1 cellular context compared by ENCODE assay signal in the genomic region with DNA sequence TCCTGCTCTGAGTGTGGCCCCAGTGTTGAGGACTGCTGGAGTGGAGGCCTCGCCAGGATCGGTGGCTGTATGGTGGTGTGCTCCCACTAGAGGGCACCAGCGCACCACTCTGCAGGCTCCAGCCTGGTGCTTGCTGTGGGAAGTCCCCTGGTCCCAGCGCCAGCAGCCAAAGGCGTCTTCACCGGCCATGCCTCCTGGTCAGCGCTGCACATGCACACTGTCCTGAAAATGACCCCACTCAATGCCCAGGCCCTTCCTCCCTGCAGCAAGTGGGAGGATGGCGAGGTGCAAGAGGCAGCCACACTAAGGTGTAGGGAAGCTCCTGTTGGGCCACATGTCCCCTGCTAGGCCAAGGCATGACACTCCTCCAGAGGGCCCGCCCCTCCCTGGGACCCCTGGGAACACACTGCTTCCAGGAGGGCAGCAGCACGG.
TF ChIP-seq lines count a peak whose summit lies in the region.

No MANE protein-coding gene starts in this region.

TF ChIP-seq in K562, 482 proteins besides CTCF, POLR2A, EP300 and RAD21 (continued from another document):
- TF ChIP-seq, protein P1, sequence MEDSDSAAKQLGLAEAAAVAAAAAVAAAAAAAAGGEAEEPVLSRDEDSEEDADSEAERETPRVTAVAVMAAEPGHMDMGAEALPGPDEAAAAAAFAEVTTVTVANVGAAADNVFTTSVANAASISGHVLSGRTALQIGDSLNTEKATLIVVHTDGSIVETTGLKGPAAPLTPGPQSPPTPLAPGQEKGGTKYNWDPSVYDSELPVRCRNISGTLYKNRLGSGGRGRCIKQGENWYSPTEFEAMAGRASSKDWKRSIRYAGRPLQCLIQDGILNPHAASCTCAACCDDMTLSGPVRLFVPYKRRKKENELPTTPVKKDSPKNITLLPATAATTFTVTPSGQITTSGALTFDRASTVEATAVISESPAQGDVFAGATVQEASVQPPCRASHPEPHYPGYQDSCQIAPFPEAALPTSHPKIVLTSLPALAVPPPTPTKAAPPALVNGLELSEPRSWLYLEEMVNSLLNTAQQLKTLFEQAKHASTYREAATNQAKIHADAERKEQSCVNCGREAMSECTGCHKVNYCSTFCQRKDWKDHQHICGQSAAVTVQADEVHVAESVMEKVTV (CRISPR knock-in tag; IDR thresholded peaks at IDR 0.05): peak; percentile 53; the same call in 1 of the 2 replicates
- TF ChIP-seq GTF2A2 (tag; IDR thresholded peaks at IDR 0.05) (no peak), NR4A1 (CRISPR knock-in tag; IDR thresholded peaks at IDR 0.05) (no peak), NR4A1 (tag; IDR thresholded peaks at IDR 0.05) (no peak), ZNF24 (IDR thresholded peaks at IDR 0.05) (no peak), KHSRP (IDR thresholded peaks at IDR 0.05) (no peak), SP1 (CRISPR knock-in tag; IDR thresholded peaks at IDR 0.05) (no peak), SIX5 (IDR thresholded peaks at IDR 0.05; ENCODE audit: borderline replicate concordance in 1 of 2, insufficient read depth in 1 of 2, low read depth in 1 of 2, low read length in 2 of 2) (no peak), HDGF (IDR thresholded peaks at IDR 0.05) (no peak), MTF1 (CRISPR knock-in tag; IDR thresholded peaks at IDR 0.05; ENCODE audit: borderline replicate concordance) (no peak), TCFL5 (CRISPR knock-in tag; conservative IDR thresholded peaks at IDR 0.05) (no peak), STAG1 (CRISPR knock-in tag; IDR thresholded peaks at IDR 0.05; ENCODE audit: borderline replicate concordance) (peak; percentile 99), SMC3 (conservative IDR thresholded peaks at IDR 0.05; ENCODE audit: insufficient read depth, low read depth, low read length) (peak; percentile 78), SRSF3 (IDR thresholded peaks at IDR 0.05; ENCODE audit: insufficient read depth, low read length) (no peak), CC2D1A (IDR thresholded peaks at IDR 0.05) (0 out of 2 replicates have a peak, but pooled peaks have one; percentile 20), L3MBTL2 (IDR thresholded peaks at IDR 0.05) (peak; percentile 27; the same call in 1 of the 2 replicates), YY1 (IDR thresholded peaks at IDR 0.05; ENCODE audit: borderline replicate concordance in 1 of 3, control insufficient read depth in 1 of 3, extremely low read depth in 1 of 3, insufficient read depth in 3 of 3, insufficient read length in 1 of 3, insufficient replicate concordance in 2 of 3, low read depth in 1 of 3, low read length in 2 of 3) (peak in 2 of 3 experiments; percentile 17 to 19), ZNF445 (CRISPR knock-in tag; IDR thresholded peaks at IDR 0.05; ENCODE audit: low read depth) (no peak), ZNF175 (CRISPR knock-in tag; IDR thresholded peaks at IDR 0.05; ENCODE audit: low read depth) (no peak), OTX1 (CRISPR knock-in tag; IDR thresholded peaks at IDR 0.05) (no peak), KAT7 (CRISPR knock-in tag; IDR thresholded peaks at IDR 0.05; ENCODE audit: borderline replicate concordance) (no peak), SMAD2 (IDR thresholded peaks at IDR 0.05; ENCODE audit: low read depth, low read length) (no peak), BRD9 (IDR thresholded peaks at IDR 0.05; ENCODE audit: low read depth, partially characterized antibody) (no peak), GABPB1 (CRISPR knock-in tag; IDR thresholded peaks at IDR 0.05) (0 out of 2 replicates have a peak, but pooled peaks have one; percentile 29), HIVEP1 (CRISPR knock-in tag; IDR thresholded peaks at IDR 0.05) (no peak), CCAR2 (IDR thresholded peaks at IDR 0.05; ENCODE audit: low read depth, low read length) (no peak), RFX5 (IDR thresholded peaks at IDR 0.05; ENCODE audit: low read depth, low read length) (no peak), CREM (IDR thresholded peaks at IDR 0.05; ENCODE audit: low read depth) (no peak; the same call in 1 of the 2 replicates), PHF21A (IDR thresholded peaks at IDR 0.05; ENCODE audit: borderline replicate concordance, low read depth) (no peak), ZNF217 (CRISPR knock-in tag; IDR thresholded peaks at IDR 0.05) (no peak), ZBTB1 (CRISPR knock-in tag; IDR thresholded peaks at IDR 0.05; ENCODE audit: borderline replicate concordance, low read depth) (0 out of 2 replicates have a peak, but pooled peaks have one; percentile 46), HDAC1 (IDR thresholded peaks at IDR 0.05) (no peak)
- TF ChIP-seq, protein P2, sequence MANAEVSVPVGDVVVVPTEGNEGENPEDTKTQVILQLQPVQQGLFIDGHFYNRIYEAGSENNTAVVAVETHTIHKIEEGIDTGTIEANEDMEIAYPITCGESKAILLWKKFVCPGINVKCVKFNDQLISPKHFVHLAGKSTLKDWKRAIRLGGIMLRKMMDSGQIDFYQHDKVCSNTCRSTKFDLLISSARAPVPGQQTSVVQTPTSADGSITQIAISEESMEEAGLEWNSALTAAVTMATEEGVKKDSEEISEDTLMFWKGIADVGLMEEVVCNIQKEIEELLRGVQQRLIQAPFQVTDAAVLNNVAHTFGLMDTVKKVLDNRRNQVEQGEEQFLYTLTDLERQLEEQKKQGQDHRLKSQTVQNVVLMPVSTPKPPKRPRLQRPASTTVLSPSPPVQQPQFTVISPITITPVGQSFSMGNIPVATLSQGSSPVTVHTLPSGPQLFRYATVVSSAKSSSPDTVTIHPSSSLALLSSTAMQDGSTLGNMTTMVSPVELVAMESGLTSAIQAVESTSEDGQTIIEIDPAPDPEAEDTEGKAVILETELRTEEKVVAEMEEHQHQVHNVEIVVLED (CRISPR knock-in tag; IDR thresholded peaks at IDR 0.05): no peak
- TF ChIP-seq, protein P3, sequence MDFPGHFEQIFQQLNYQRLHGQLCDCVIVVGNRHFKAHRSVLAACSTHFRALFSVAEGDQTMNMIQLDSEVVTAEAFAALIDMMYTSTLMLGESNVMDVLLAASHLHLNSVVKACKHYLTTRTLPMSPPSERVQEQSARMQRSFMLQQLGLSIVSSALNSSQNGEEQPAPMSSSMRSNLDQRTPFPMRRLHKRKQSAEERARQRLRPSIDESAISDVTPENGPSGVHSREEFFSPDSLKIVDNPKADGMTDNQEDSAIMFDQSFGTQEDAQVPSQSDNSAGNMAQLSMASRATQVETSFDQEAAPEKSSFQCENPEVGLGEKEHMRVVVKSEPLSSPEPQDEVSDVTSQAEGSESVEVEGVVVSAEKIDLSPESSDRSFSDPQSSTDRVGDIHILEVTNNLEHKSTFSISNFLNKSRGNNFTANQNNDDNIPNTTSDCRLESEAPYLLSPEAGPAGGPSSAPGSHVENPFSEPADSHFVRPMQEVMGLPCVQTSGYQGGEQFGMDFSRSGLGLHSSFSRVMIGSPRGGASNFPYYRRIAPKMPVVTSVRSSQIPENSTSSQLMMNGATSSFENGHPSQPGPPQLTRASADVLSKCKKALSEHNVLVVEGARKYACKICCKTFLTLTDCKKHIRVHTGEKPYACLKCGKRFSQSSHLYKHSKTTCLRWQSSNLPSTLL (IDR thresholded peaks at IDR 0.05): no peak
- TF ChIP-seq, protein P4, sequence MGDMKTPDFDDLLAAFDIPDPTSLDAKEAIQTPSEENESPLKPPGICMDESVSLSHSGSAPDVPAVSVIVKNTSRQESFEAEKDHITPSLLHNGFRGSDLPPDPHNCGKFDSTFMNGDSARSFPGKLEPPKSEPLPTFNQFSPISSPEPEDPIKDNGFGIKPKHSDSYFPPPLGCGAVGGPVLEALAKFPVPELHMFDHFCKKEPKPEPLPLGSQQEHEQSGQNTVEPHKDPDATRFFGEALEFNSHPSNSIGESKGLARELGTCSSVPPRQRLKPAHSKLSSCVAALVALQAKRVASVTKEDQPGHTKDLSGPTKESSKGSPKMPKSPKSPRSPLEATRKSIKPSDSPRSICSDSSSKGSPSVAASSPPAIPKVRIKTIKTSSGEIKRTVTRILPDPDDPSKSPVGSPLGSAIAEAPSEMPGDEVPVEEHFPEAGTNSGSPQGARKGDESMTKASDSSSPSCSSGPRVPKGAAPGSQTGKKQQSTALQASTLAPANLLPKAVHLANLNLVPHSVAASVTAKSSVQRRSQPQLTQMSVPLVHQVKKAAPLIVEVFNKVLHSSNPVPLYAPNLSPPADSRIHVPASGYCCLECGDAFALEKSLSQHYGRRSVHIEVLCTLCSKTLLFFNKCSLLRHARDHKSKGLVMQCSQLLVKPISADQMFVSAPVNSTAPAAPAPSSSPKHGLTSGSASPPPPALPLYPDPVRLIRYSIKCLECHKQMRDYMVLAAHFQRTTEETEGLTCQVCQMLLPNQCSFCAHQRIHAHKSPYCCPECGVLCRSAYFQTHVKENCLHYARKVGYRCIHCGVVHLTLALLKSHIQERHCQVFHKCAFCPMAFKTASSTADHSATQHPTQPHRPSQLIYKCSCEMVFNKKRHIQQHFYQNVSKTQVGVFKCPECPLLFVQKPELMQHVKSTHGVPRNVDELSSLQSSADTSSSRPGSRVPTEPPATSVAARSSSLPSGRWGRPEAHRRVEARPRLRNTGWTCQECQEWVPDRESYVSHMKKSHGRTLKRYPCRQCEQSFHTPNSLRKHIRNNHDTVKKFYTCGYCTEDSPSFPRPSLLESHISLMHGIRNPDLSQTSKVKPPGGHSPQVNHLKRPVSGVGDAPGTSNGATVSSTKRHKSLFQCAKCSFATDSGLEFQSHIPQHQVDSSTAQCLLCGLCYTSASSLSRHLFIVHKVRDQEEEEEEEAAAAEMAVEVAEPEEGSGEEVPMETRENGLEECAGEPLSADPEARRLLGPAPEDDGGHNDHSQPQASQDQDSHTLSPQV (IDR thresholded peaks at IDR 0.05): no peak
- TF ChIP-seq, protein P5, sequence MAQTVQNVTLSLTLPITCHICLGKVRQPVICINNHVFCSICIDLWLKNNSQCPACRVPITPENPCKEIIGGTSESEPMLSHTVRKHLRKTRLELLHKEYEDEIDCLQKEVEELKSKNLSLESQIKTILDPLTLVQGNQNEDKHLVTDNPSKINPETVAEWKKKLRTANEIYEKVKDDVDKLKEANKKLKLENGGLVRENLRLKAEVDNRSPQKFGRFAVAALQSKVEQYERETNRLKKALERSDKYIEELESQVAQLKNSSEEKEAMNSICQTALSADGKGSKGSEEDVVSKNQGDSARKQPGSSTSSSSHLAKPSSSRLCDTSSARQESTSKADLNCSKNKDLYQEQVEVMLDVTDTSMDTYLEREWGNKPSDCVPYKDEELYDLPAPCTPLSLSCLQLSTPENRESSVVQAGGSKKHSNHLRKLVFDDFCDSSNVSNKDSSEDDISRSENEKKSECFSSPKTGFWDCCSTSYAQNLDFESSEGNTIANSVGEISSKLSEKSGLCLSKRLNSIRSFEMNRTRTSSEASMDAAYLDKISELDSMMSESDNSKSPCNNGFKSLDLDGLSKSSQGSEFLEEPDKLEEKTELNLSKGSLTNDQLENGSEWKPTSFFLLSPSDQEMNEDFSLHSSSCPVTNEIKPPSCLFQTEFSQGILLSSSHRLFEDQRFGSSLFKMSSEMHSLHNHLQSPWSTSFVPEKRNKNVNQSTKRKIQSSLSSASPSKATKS (CRISPR knock-in tag; IDR thresholded peaks at IDR 0.05): no peak
- TF ChIP-seq, protein P6, sequence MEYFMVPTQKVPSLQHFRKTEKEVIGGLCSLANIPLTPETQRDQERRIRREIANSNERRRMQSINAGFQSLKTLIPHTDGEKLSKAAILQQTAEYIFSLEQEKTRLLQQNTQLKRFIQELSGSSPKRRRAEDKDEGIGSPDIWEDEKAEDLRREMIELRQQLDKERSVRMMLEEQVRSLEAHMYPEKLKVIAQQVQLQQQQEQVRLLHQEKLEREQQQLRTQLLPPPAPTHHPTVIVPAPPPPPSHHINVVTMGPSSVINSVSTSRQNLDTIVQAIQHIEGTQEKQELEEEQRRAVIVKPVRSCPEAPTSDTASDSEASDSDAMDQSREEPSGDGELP (CRISPR knock-in tag; IDR thresholded peaks at IDR 0.05; ENCODE audit: borderline replicate concordance): peak; percentile 49; the same call in 1 of the 2 replicates
